ENCODE assay signal across 20 cellular contexts in genomic region chr7:91289633-91290260, GRCh38.
"Had no signal": no experiment of that assay in that cellular context is flagged by ENCODE, and none has a peak within 500 bp of the region (broad histone marks: within the 10 kb centered on the region; RNA-seq: fewer than 3 reads in every experiment).

No MANE protein-coding gene starts in this region.

- FAIRE-seq: colon, endothelial cell of umbilical vein had no signal

- H3K9me3 Mint-ChIP-seq: activated CD8-positive, alpha-beta T cell treated with anti-CD3 and anti-CD28 coated beads for 36 hours; activated T-helper 1 cell treated with anti-CD3 and anti-CD28 coated beads, Interleukin-12 subunit alpha, Interleukin-12 subunit beta, Interleukin-2, Interleukin-4 antibody, amounts not matched to agents 30 ng/mL and 10 ng/mL and 1 ng/mL, durations not matched to agents 14 hours and 24 hours and 36 hours; naive B cell; stimulated activated naive B cell treated with anti-CD40 and anti-IgM and Interleukin-4, amounts not matched to agents 10 μg/mL and 1 μg/mL and 100 μg/mL, for 72 hours had no signal

- H3K27ac ChIP-seq: ascending aorta, cardiac muscle cell, right lobe of liver, spleen, VCaP had no signal

- H3K4me1 Mint-ChIP-seq: naive B cell; stimulated activated naive B cell treated with anti-CD40 and anti-IgM and Interleukin-4, amounts not matched to agents 10 μg/mL and 1 μg/mL and 100 μg/mL, for 72 hours had no signal

- H3K4me3 ChIP-seq: ascending aorta, cardiac muscle cell, right lobe of liver, spleen had no signal

- H3K27me3 ChIP-seq: ascending aorta, cardiac muscle cell, right lobe of liver, spleen had no signal

- H3K4me3 Mint-ChIP-seq: activated CD8-positive, alpha-beta T cell treated with anti-CD3 and anti-CD28 coated beads for 36 hours; activated T-helper 1 cell treated with anti-CD3 and anti-CD28 coated beads, Interleukin-12 subunit alpha, Interleukin-12 subunit beta, Interleukin-2, Interleukin-4 antibody, amounts not matched to agents 30 ng/mL and 10 ng/mL and 1 ng/mL, durations not matched to agents 14 hours and 24 hours and 36 hours; naive B cell; stimulated activated naive B cell treated with anti-CD40 and anti-IgM and Interleukin-4, amounts not matched to agents 10 μg/mL and 1 μg/mL and 100 μg/mL, for 72 hours had no signal

- H3K36me3 Mint-ChIP-seq: naive B cell; stimulated activated naive B cell treated with anti-CD40 and anti-IgM and Interleukin-4, amounts not matched to agents 10 μg/mL and 1 μg/mL and 100 μg/mL, for 72 hours had no signal

- H3K36me3 ChIP-seq: ascending aorta, cardiac muscle cell, right lobe of liver, spleen had no signal

- DNase-seq: activated CD4-positive, alpha-beta T cell treated with anti-CD3 and anti-CD28 coated beads for 4 hours; activated CD8-positive, alpha-beta memory T cell treated with anti-CD3 and anti-CD28 coated beads, Interleukin-2, amount 50 U/mL, for 4 hours; activated CD8-positive, alpha-beta T cell treated with anti-CD3 and anti-CD28 coated beads for 36 hours; activated naive CD4-positive, alpha-beta T cell; effector CD4-positive, alpha-beta T cell; islet precursor cell; naive B cell; right lobe of liver; spleen; stimulated activated CD4-positive, alpha-beta T cell treated with anti-CD3 and anti-CD28 coated beads, Interleukin-1b, Interleukin-23, amount 100 ng/mL, for 48 hours; stimulated activated naive B cell treated with anti-CD40 and anti-IgM and Interleukin-4, amounts not matched to agents 10 μg/mL and 1 μg/mL and 100 μg/mL, for 72 hours; substantia nigra; T-helper 9 cell; trophoblast cell had no signal

- H3K9me3 ChIP-seq: ascending aorta, right lobe of liver, spleen had no signal

- H3K4me1 ChIP-seq: right lobe of liver had no signal

- H3K27ac Mint-ChIP-seq: activated CD8-positive, alpha-beta T cell treated with anti-CD3 and anti-CD28 coated beads for 36 hours; activated T-helper 1 cell treated with anti-CD3 and anti-CD28 coated beads, Interleukin-12 subunit alpha, Interleukin-12 subunit beta, Interleukin-2, Interleukin-4 antibody, amounts not matched to agents 30 ng/mL and 10 ng/mL and 1 ng/mL, durations not matched to agents 14 hours and 24 hours and 36 hours; naive B cell; stimulated activated naive B cell treated with anti-CD40 and anti-IgM and Interleukin-4, amounts not matched to agents 10 μg/mL and 1 μg/mL and 100 μg/mL, for 72 hours had no signal
